In the genomic region with DNA sequence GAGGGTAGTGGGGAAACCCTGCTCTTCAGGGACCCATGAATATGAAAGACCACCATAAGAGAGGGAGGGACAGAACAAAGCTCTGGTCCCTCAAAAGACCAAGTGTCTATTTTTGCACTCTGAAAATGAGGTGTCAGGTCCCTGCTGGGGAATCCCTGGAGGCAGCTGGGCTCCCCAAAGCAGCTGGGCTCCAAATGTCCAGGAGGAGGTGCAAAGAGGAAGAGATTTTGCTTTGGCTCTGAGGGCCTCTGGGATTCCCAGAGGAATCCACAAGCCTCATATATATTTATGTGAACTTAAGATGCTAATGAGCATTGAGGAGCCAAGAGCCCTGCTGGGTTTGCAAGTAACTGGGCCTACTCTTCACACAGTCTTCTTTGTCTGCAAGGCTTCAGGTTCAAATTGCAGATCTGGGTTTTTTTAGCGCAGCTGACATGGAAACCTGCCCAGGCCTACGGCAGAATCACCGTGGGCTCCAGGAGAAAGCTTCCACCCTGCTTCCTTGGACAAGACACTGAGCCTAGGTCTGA, we compare ENCODE assay signal across 16 cellular contexts.
"Had no signal": no experiment of that assay in that cellular context is flagged by ENCODE, and none has a peak within 500 bp of the region (broad histone marks: within the 10 kb centered on the region; RNA-seq: fewer than 3 reads in every experiment).

No MANE protein-coding gene starts in this region.

- H3K9me3 Mint-ChIP-seq: activated CD8-positive, alpha-beta T cell treated with anti-CD3 and anti-CD28 coated beads for 36 hours; activated naive CD8-positive, alpha-beta T cell treated with anti-CD3 and anti-CD28 coated beads, Interleukin-2, amount 10 ng/mL, durations not matched to agents 7 days and 5 days; T-cell had no signal

- H3K36me3 Mint-ChIP-seq: activated naive CD8-positive, alpha-beta T cell treated with anti-CD3 and anti-CD28 coated beads, Interleukin-2, amount 10 ng/mL, durations not matched to agents 7 days and 5 days; T-cell had no signal

- H3K36me3 ChIP-seq: gastrocnemius medialis had no signal

- DNase-seq: activated CD4-positive, alpha-beta T cell treated with anti-CD3 and anti-CD28 coated beads for 36 hours; activated CD8-positive, alpha-beta memory T cell treated with anti-CD3 and anti-CD28 coated beads, Interleukin-2, amount 50 U/mL, for 4 hours; activated CD8-positive, alpha-beta T cell treated with anti-CD3 and anti-CD28 coated beads for 36 hours; activated naive CD8-positive, alpha-beta T cell treated with anti-CD3 and anti-CD28 coated beads, Interleukin-2, amount 10 ng/mL, durations not matched to agents 7 days and 5 days; anterior cingulate cortex; effector CD4-positive, alpha-beta T cell; gastrocnemius medialis; islet precursor cell; left ventricle myocardium superior; stimulated activated CD4-positive, alpha-beta T cell treated with anti-CD3 and anti-CD28 coated beads, Interleukin-2, amount 100 ng/mL, for 24 hours; stimulated activated naive CD8-positive, alpha-beta T cell treated with anti-CD3 and anti-CD28 coated beads, Interleukin-15, Interleukin-2, amounts not matched to agents 100 U/mL and 50 U/mL, for 24 hours; T-cell had no signal

- H3K4me1 ChIP-seq: gastrocnemius medialis had no signal

- H3K27ac ChIP-seq: coronary artery, gastrocnemius medialis, VCaP had no signal

- ATAC-seq: activated CD4-positive, alpha-beta T cell treated with anti-CD3 and anti-CD28 coated beads for 36 hours; activated CD8-positive, alpha-beta T cell treated with anti-CD3 and anti-CD28 coated beads for 36 hours; gastrocnemius medialis; left ventricle myocardium superior; sciatic nerve; stimulated activated naive CD8-positive, alpha-beta T cell treated with anti-CD3 and anti-CD28 coated beads, Interleukin-15, Interleukin-2, amounts not matched to agents 100 U/mL and 50 U/mL, for 24 hours; T-cell had no signal

- H3K27ac Mint-ChIP-seq: activated CD4-positive, alpha-beta T cell treated with anti-CD3 and anti-CD28 coated beads for 36 hours; activated CD8-positive, alpha-beta T cell treated with anti-CD3 and anti-CD28 coated beads for 36 hours; activated naive CD8-positive, alpha-beta T cell treated with anti-CD3 and anti-CD28 coated beads, Interleukin-2, amount 10 ng/mL, durations not matched to agents 7 days and 5 days; progenitor cell of endocrine pancreas; T-cell had no signal

- H3K4me1 Mint-ChIP-seq: activated CD4-positive, alpha-beta T cell treated with anti-CD3 and anti-CD28 coated beads for 36 hours; activated naive CD8-positive, alpha-beta T cell treated with anti-CD3 and anti-CD28 coated beads, Interleukin-2, amount 10 ng/mL, durations not matched to agents 7 days and 5 days had no signal

- H3K4me3 Mint-ChIP-seq: activated CD4-positive, alpha-beta T cell treated with anti-CD3 and anti-CD28 coated beads for 36 hours; activated CD8-positive, alpha-beta T cell treated with anti-CD3 and anti-CD28 coated beads for 36 hours; activated naive CD8-positive, alpha-beta T cell treated with anti-CD3 and anti-CD28 coated beads, Interleukin-2, amount 10 ng/mL, durations not matched to agents 7 days and 5 days; T-cell had no signal

- H3K27me3 ChIP-seq: gastrocnemius medialis had no signal

- H3K9me3 ChIP-seq: gastrocnemius medialis had no signal

- H3K4me3 ChIP-seq: coronary artery, gastrocnemius medialis had no signal
